In genomic region chr1:218201004-218201403, GRCh38 we compare ENCODE assay signal across 17 cellular contexts.
DNase-seq lines count a peak whose midpoint lies in the region; ATAC-seq lines count a peak whose summit lies in the region.
"Had no signal": no experiment of that assay in that cellular context is flagged by ENCODE, and none has a peak within 500 bp of the region (broad histone marks: within the 10 kb centered on the region; RNA-seq: fewer than 3 reads in every experiment).

No MANE protein-coding gene starts in this region.

- DNase-seq in GM03348 (ENCODE audit: low spot score) = peak; percentile 20
- peak; percentile 41 for DNase-seq in NCI-H2227 (lab: John Stamatoyannopoulos, UW; ENCODE audit: unreplicated experiment)
- DNase-seq in amniotic epithelial cell (ENCODE audit: low read depth) = peak; percentile 3
- peak; percentile 3 for DNase-seq in myocyte (ENCODE audit: low read depth)
- DNase-seq in activated naive CD4-positive, alpha-beta T cell treated with Interleukin-2 at 50 U/mL for 16 hours = no peak
- DNase-seq in HCEC 1CT = no peak
- DNase-seq in midbrain (lab: John Stamatoyannopoulos, UW) = no peak
- DNase-seq: CD4-positive, CD25-positive, alpha-beta regulatory T cell; DMS53; MG63; NCI-H1105 treated with DMSO at 0.1 percent for 48 hours; NCI-H187; NCI-H510A; SHP77 treated with DMSO at 0.1 percent for 48 hours; T-helper 2 cell had no signal

- ATAC-seq in HG02763 (IDR thresholded peaks at IDR 0.05; ENCODE audit: unreplicated experiment) = no peak
- ATAC-seq: HepG2 had no signal

Comparison
In these comparisons a context has a peak if more than half of its experiments do, and no peak if none do; other contexts are left out.
1. DNase-seq: peak in GM03348 (single experiment), NCI-H2227 (single experiment), amniotic epithelial cell (single experiment) and myocyte (single experiment); none in activated naive CD4-positive, alpha-beta T cell treated with Interleukin-2 at 50 U/mL for 16 hours (single experiment), HCEC 1CT (single experiment) and midbrain (single experiment).